ENCODE assay signal across 8 cellular contexts in genomic region chr17:63039899-63040602, GRCh38.
DNase-seq lines count a peak whose midpoint lies in the region; ATAC-seq and TF ChIP-seq lines count a peak whose summit lies in the region.
"Had no signal": no experiment of that assay in that cellular context is flagged by ENCODE, and none has a peak within 500 bp of the region (broad histone marks: within the 10 kb centered on the region; RNA-seq: fewer than 3 reads in every experiment).

No MANE protein-coding gene starts in this region.

- intact Hi-C loops in ovary (cut with DNase I), result no loop called here

- H3K27ac Mint-ChIP-seq in stimulated activated naive B cell treated with anti-CD40 and anti-IgM and Interleukin-4, amounts not matched to agents 10 μg/mL and 1 μg/mL and 100 μg/mL, for 72 hours, result no peak overlapping the region
- H3K27ac Mint-ChIP-seq: activated naive CD4-positive, alpha-beta T cell treated with anti-CD3 and anti-CD28 coated beads for 36 hours had no signal

- no peak for TF ChIP-seq CTCF in GM20000 (IDR thresholded peaks at IDR 0.05; ENCODE audit: extremely low read depth, missing control alignments)
- TF ChIP-seq CTCF in choroid plexus epithelial cell (conservative IDR thresholded peaks at IDR 0.05; ENCODE audit: low read depth, low read length), result no peak
- no peak for TF ChIP-seq CTCF in ovary (IDR thresholded peaks at IDR 0.05)

- TF ChIP-seq EP300 in ovary (IDR thresholded peaks at IDR 0.05), result no peak

- no peaks in the 10 kb centered on the region for H3K9me3 ChIP-seq in ovary

- H3K36me3 Mint-ChIP-seq in stimulated activated naive B cell treated with anti-CD40 and anti-IgM and Interleukin-4, amounts not matched to agents 10 μg/mL and 1 μg/mL and 100 μg/mL, for 72 hours, result no peaks in the 10 kb centered on the region

- ATAC-seq in stimulated activated naive B cell treated with anti-CD40 and anti-IgM and Interleukin-4, amounts not matched to agents 10 μg/mL and 1 μg/mL and 100 μg/mL, for 72 hours (replicated peaks), result no peak

- no peaks in the 10 kb centered on the region for H3K9me3 Mint-ChIP-seq in stimulated activated naive B cell treated with anti-CD40 and anti-IgM and Interleukin-4, amounts not matched to agents 10 μg/mL and 1 μg/mL and 100 μg/mL, for 72 hours
- H3K9me3 Mint-ChIP-seq: activated naive CD4-positive, alpha-beta T cell treated with anti-CD3 and anti-CD28 coated beads for 36 hours had no signal

- peaks cover 1% of the 10 kb centered on the region for H3K4me1 ChIP-seq in ovary (ENCODE audit: insufficient read depth)

- H3K4me1 Mint-ChIP-seq in stimulated activated naive B cell treated with anti-CD40 and anti-IgM and Interleukin-4, amounts not matched to agents 10 μg/mL and 1 μg/mL and 100 μg/mL, for 72 hours, result peaks cover 7 to 14% of the 10 kb centered on the region in 2 donors

- 39 to 46% (median 44%) methylated on average over 5 of the region's 5 CpGs for WGBS in ovary, 3 donors

- peaks cover 0 to 8% of the 10 kb centered on the region in 2 donors for H3K27me3 Mint-ChIP-seq in stimulated activated naive B cell treated with anti-CD40 and anti-IgM and Interleukin-4, amounts not matched to agents 10 μg/mL and 1 μg/mL and 100 μg/mL, for 72 hours

- H3K27ac ChIP-seq in ovary, result no peak overlapping the region

- TF ChIP-seq POLR2A in ovary (IDR thresholded peaks at IDR 0.05), result no peak

- H3K4me3 ChIP-seq in choroid plexus epithelial cell (ENCODE audit: low read depth, low read length) (no peak overlapping the region), ovary (peak overlapping the region; percentile 4)

- H3K27me3 ChIP-seq in ovary, result no peaks in the 10 kb centered on the region

- H3K36me3 ChIP-seq in ovary, result no peaks in the 10 kb centered on the region

- DNase-seq in GM20000 (ENCODE audit: low spot score) (peak; percentile 9), NCI-H510A treated with DMSO at 0.1 percent for 48 hours (lab: John Stamatoyannopoulos, UW) (peak; percentile 75), choroid plexus epithelial cell (ENCODE audit: low read depth) (peak; percentile 56), ovary (no peak)
- no peak for DNase-seq in stimulated activated naive B cell treated with anti-CD40 and anti-IgM and Interleukin-4, amounts not matched to agents 10 μg/mL and 1 μg/mL and 100 μg/mL, for 72 hours
- DNase-seq in stimulated activated naive CD4-positive, alpha-beta T cell (lab: John Stamatoyannopoulos, UW), result no peak
- DNase-seq in central memory CD4-positive, alpha-beta T cell, result no peak
- DNase-seq: activated naive CD4-positive, alpha-beta T cell treated with anti-CD3 and anti-CD28 coated beads for 36 hours had no signal

- no peak overlapping the region for H3K4me3 Mint-ChIP-seq in stimulated activated naive B cell treated with anti-CD40 and anti-IgM and Interleukin-4, amounts not matched to agents 10 μg/mL and 1 μg/mL and 100 μg/mL, for 72 hours

Comparison
In these comparisons a context has a peak if more than half of its experiments do, and no peak if none do; other contexts are left out.
1. DNase-seq: peak in GM20000 (single experiment), NCI-H510A treated with DMSO at 0.1 percent for 48 hours (single experiment) and choroid plexus epithelial cell (single experiment); none in ovary (0 of 5), stimulated activated naive B cell treated with anti-CD40 and anti-IgM and Interleukin-4, amounts not matched to agents 10 μg/mL and 1 μg/mL and 100 μg/mL, for 72 hours (single experiment), stimulated activated naive CD4-positive, alpha-beta T cell (0 of 6) and central memory CD4-positive, alpha-beta T cell (single experiment).